Comparison of ENCODE assay signal across 8 cellular contexts in the genomic region with DNA sequence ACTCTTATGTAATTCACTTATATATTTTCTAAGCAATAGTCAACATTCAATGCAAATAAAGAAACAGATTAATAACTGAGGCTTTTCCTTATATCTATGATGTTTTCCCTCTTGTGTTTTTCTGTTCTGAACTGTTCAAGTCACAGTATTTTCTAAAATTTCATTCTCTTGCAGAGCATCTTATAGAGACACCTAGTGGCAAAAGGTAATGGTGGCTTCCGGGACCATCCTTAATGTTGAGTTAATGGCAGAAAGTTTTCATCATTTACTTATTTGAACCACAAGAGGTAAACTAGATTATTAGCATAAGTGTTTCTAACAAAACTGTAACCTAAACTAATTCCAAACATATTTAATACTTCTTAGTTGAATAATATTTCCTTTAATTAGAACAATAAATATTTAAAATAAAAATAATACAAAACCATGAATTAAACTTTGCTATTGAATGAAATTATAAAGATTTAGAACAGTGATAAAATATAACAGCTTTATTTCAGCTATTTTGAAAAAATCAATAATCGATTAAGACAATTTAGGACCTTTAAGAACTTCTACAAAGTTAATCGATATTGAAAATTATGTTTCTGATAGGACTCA. TPM values are rescaled to one million over a fixed set of nuclear protein-coding genes. Genes with fewer than 3 reads are reported as not detected.
DNase-seq lines count a peak whose midpoint lies in the region; ATAC-seq and TF ChIP-seq lines count a peak whose summit lies in the region.

No MANE protein-coding gene starts in this region.

- DNase-seq in CD14-positive monocyte (ENCODE audit: low spot score) (no peak), NCI-H1092 treated with DMSO at 0.1 percent for 48 hours (lab: John Stamatoyannopoulos, UW) (peak; percentile 80), middle frontal gyrus (ENCODE audit: extremely low spot score, low spot score) (peak; percentile 44), islet precursor cell (no peak), GDM1 (lab: John Stamatoyannopoulos, UW) (no peak)
- DNase-seq in activated T-cell treated with anti-CD3 and anti-CD28 coated beads, Interleukin-2, amount 50 U/mL, for 48 hours = no peak

- no peak overlapping the region for H3K4me3 ChIP-seq in WI38 (ENCODE audit: low read depth, low read length)

- H3K36me3 Mint-ChIP-seq in CD14-positive monocyte = peaks cover 5 to 10% of the 10 kb centered on the region in 2 donors

- peaks cover 31% of the 10 kb centered on the region for H3K4me1 Mint-ChIP-seq in CD14-positive monocyte

- no peak overlapping the region for H3K27ac Mint-ChIP-seq in CD14-positive monocyte

- H3K9me3 Mint-ChIP-seq in CD14-positive monocyte = peaks cover 0 to 27% (median 12%) of the 10 kb centered on the region in 7 donors

- H3K4me3 Mint-ChIP-seq in CD14-positive monocyte = no peak overlapping the region

- TF ChIP-seq CTCF in CD14-positive monocyte (IDR thresholded peaks at IDR 0.05) (peak; percentile 11), WI38 (IDR thresholded peaks at IDR 0.05; ENCODE audit: low read depth, low read length) (peak; percentile 30; the same call in 1 of the 2 replicates)

- H3K27me3 Mint-ChIP-seq in CD14-positive monocyte (ENCODE audit: low read depth in 3 of 3) = peaks cover 37 to 39% (median 39%) of the 10 kb centered on the region in 3 donors

- intact Hi-C loops in CD14-positive monocyte (cut with micrococcal nuclease) = no loop called here

- peak; percentile 46 for ATAC-seq in GM21528 (IDR thresholded peaks at IDR 0.05; ENCODE audit: low FRiP score, unreplicated experiment)

RNA-seq across cellular contexts. Expression of gene SLITRK5, which starts 1.7 kb away (rescaled TPM):
- polyA plus RNA-seq in CD14-positive monocyte = not detected

Comparison
In these comparisons a context has a peak if more than half of its experiments do, and no peak if none do; other contexts are left out.
1. DNase-seq: peak in NCI-H1092 treated with DMSO at 0.1 percent for 48 hours (single experiment) and middle frontal gyrus (single experiment); none in CD14-positive monocyte (single experiment), islet precursor cell (single experiment), activated T-cell treated with anti-CD3 and anti-CD28 coated beads, Interleukin-2, amount 50 U/mL, for 48 hours (0 of 2) and GDM1 (single experiment).